Comparison of ENCODE assay signal across 18 cellular contexts in the genomic region with DNA sequence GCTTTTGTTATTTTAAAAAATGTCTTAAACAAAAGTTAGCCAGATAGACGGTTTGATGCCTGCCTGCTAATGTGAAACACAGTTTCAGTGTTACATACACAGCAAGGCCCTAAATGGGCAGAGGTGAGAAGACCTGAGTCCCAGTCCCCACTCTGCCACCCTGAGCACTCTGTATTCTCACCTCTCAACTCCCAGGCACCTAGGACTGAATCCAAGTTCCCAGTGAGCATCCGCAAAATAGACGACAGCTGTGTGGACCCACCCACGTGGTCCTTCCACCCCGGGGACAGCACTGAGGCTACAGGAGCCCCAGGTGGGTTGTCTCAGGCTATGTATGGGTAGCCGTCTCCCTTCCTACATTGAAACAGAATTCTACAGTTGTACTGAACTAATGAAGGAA.
DNase-seq lines count a peak whose midpoint lies in the region; ATAC-seq and TF ChIP-seq lines count a peak whose summit lies in the region.
"Had no signal": no experiment of that assay in that cellular context is flagged by ENCODE, and none has a peak within 500 bp of the region (broad histone marks: within the 10 kb centered on the region; RNA-seq: fewer than 3 reads in every experiment).

No MANE protein-coding gene starts in this region.

- H3K27me3 Mint-ChIP-seq in endodermal cell (ENCODE audit: insufficient read depth) = no peaks in the 10 kb centered on the region
- peaks cover 3% of the 10 kb centered on the region for H3K27me3 Mint-ChIP-seq in endothelial cell (ENCODE audit: unreplicated experiment)
- peaks cover 6 to 11% of the 10 kb centered on the region in 2 donors for H3K27me3 Mint-ChIP-seq in T-cell

- intact Hi-C loops in mucosa of descending colon (cut with DNase I, micrococcal nuclease) = no loop called here

- H3K27ac ChIP-seq in endodermal cell (ENCODE audit: low read depth, low read length) (peak overlapping the region; percentile 44), thymus (ENCODE audit: low read depth) (peak overlapping the region; percentile 15)

- ATAC-seq in mucosa of descending colon (peak; percentile 8), T-cell (replicated peaks in 1 of 4) (no peak), GM19395 (IDR thresholded peaks at IDR 0.05; ENCODE audit: unreplicated experiment) (no peak)
- ATAC-seq: natural killer cell treated with Interleukin-12 subunit alpha and Interleukin-12 subunit beta and Interleukin-15 and Interleukin-18, amount 100 ng/mL, for 72 hours; stimulated activated naive CD8-positive, alpha-beta T cell treated with anti-CD3 and anti-CD28 coated beads, Interleukin-15, amount 100 ng/mL, for 72 hours had no signal

- no peaks in the 10 kb centered on the region for H3K9me3 Mint-ChIP-seq in endodermal cell
- H3K9me3 Mint-ChIP-seq in endothelial cell (ENCODE audit: unreplicated experiment) = no peaks in the 10 kb centered on the region
- H3K9me3 Mint-ChIP-seq in T-cell = no peaks in the 10 kb centered on the region
- H3K9me3 Mint-ChIP-seq: natural killer cell treated with Interleukin-12 subunit alpha and Interleukin-12 subunit beta and Interleukin-15 and Interleukin-18, amount 100 ng/mL, for 72 hours; stimulated activated naive CD8-positive, alpha-beta T cell treated with anti-CD3 and anti-CD28 coated beads, Interleukin-15, amount 100 ng/mL, for 72 hours had no signal

- H3K36me3 ChIP-seq in endodermal cell (ENCODE audit: control insufficient read depth, insufficient read depth, low read length) (peaks cover 84% of the 10 kb centered on the region), mucosa of descending colon (ENCODE audit: low read depth) (no peaks in the 10 kb centered on the region), thymus (ENCODE audit: control insufficient read depth, insufficient read depth) (no peaks in the 10 kb centered on the region)
- H3K36me3 ChIP-seq: BE2C had no signal

- whole genome bisulfite sequencing in endodermal cell (ENCODE audit: insufficient coverage in 1 of 2, insufficient read length in 1 of 2), 2 experiments = 80 to 91% methylated on average over 1 to 6 of the region's 6 CpGs
- WGBS in thymus = 94% methylated on average over 6 of the region's 6 CpGs

- CTCF ChIA-PET in T-cell (lab: Charles Lee) = no interaction called here

- H3K9me3 ChIP-seq in endodermal cell (ENCODE audit: control insufficient read depth, low read length) = peaks cover 10% of the 10 kb centered on the region
- no peaks in the 10 kb centered on the region for H3K9me3 ChIP-seq in mucosa of descending colon
- H3K9me3 ChIP-seq in thymus (ENCODE audit: control insufficient read depth) = no peaks in the 10 kb centered on the region
- H3K9me3 ChIP-seq: BE2C had no signal

- H3K4me1 ChIP-seq in endodermal cell (ENCODE audit: control insufficient read depth, insufficient read depth, low read length) (peaks cover 25% of the 10 kb centered on the region), mucosa of descending colon (ENCODE audit: low read depth) (peaks cover 46% of the 10 kb centered on the region), thymus (ENCODE audit: control insufficient read depth, insufficient read depth, low read length) (no peaks in the 10 kb centered on the region)
- H3K4me1 ChIP-seq: BE2C had no signal

- peak overlapping the region; percentile 76 for H3K4me3 ChIP-seq in endodermal cell (ENCODE audit: low read length)
- H3K4me3 ChIP-seq in mucosa of descending colon = no peak overlapping the region
- H3K4me3 ChIP-seq in thymus (ENCODE audit: low read length) = no peak overlapping the region
- H3K4me3 ChIP-seq: smooth muscle cell had no signal

- H3K36me3 Mint-ChIP-seq in endodermal cell (ENCODE audit: low read depth) (peaks cover 17% of the 10 kb centered on the region), endothelial cell (ENCODE audit: low read depth, unreplicated experiment) (peaks cover 16% of the 10 kb centered on the region), T-cell (no peaks in the 10 kb centered on the region)
- H3K36me3 Mint-ChIP-seq: activated naive CD8-positive, alpha-beta T cell; natural killer cell treated with Interleukin-12 subunit alpha and Interleukin-12 subunit beta and Interleukin-15 and Interleukin-18, amount 100 ng/mL, for 72 hours had no signal

- H3K4me1 Mint-ChIP-seq in endodermal cell (peaks cover 33% of the 10 kb centered on the region), endothelial cell (ENCODE audit: unreplicated experiment) (peaks cover 29% of the 10 kb centered on the region), T-cell (no peaks in the 10 kb centered on the region)
- H3K4me1 Mint-ChIP-seq: stimulated activated naive CD8-positive, alpha-beta T cell treated with anti-CD3 and anti-CD28 coated beads, Interleukin-15, amount 100 ng/mL, for 72 hours had no signal

- DNase-seq in NCI-H526 (lab: John Stamatoyannopoulos, UW) (peak; percentile 43 to 68), NCI-H526 treated with DMSO at 0.1 percent for 48 hours (lab: John Stamatoyannopoulos, UW) (no peak), endodermal cell (peak; percentile 29), mucosa of descending colon (no peak), endothelial cell (ENCODE audit: low spot score) (no peak), T-cell (no peak)
- DNase-seq: BE2C; COR-L47; mammary epithelial cell; NCI-H510A; posterior cingulate gyrus; stimulated activated CD4-positive, alpha-beta T cell treated with anti-CD3 and anti-CD28 coated beads, Interleukin-4, amount 100 ng/mL, for 24 hours; stimulated activated naive CD8-positive, alpha-beta T cell treated with anti-CD3 and anti-CD28 coated beads, Interleukin-15, amount 100 ng/mL, for 72 hours had no signal

- peak overlapping the region; percentile 30 for H3K9ac ChIP-seq in endodermal cell (ENCODE audit: extremely low read depth, low read length, poor library complexity, severe bottlenecking)

- H3K27ac Mint-ChIP-seq in endodermal cell (peak overlapping the region; percentile 81), endothelial cell (ENCODE audit: unreplicated experiment) (no peak overlapping the region), T-cell (no peak overlapping the region)
- H3K27ac Mint-ChIP-seq: activated naive CD8-positive, alpha-beta T cell; natural killer cell treated with Interleukin-12 subunit alpha and Interleukin-12 subunit beta and Interleukin-15 and Interleukin-18, amount 100 ng/mL, for 72 hours had no signal

- POLR2A ChIA-PET in T-cell (lab: Charles Lee) = no interaction called here

- no peaks in the 10 kb centered on the region for H3K27me3 ChIP-seq in endodermal cell (ENCODE audit: control insufficient read depth, insufficient read depth, low read length, poor library complexity, severe bottlenecking)
- H3K27me3 ChIP-seq in thymus (ENCODE audit: control insufficient read depth, insufficient read depth) = no peaks in the 10 kb centered on the region
- H3K27me3 ChIP-seq: BE2C had no signal

- peak overlapping the region; percentile 32 for H3K4me3 Mint-ChIP-seq in endodermal cell
- H3K4me3 Mint-ChIP-seq in endothelial cell (ENCODE audit: unreplicated experiment) = no peak overlapping the region
- H3K4me3 Mint-ChIP-seq in T-cell = no peak overlapping the region
- H3K4me3 Mint-ChIP-seq: activated naive CD8-positive, alpha-beta T cell; natural killer cell treated with Interleukin-12 subunit alpha and Interleukin-12 subunit beta and Interleukin-15 and Interleukin-18, amount 100 ng/mL, for 72 hours; stimulated activated naive CD8-positive, alpha-beta T cell treated with anti-CD3 and anti-CD28 coated beads, Interleukin-15, amount 100 ng/mL, for 72 hours had no signal

- no peak for TF ChIP-seq CTCF in endodermal cell (conservative IDR thresholded peaks at IDR 0.05)
- no peak for TF ChIP-seq CTCF in mucosa of descending colon (IDR thresholded peaks at IDR 0.05)
- TF ChIP-seq CTCF in endothelial cell (IDR thresholded peaks at IDR 0.05; ENCODE audit: unreplicated experiment) = no peak

Comparison
In these comparisons a context has a peak if more than half of its experiments do, and no peak if none do; other contexts are left out.
1. DNase-seq: peak in NCI-H526 (2 of 2) and endodermal cell (single experiment); none in NCI-H526 treated with DMSO at 0.1 percent for 48 hours (single experiment), mucosa of descending colon (0 of 3), endothelial cell (single experiment) and T-cell (0 of 34).